1 cellular context compared by ENCODE assay signal in genomic region chr3:14210843-14211594, GRCh38.
TF ChIP-seq lines count a peak whose summit lies in the region.

No MANE protein-coding gene starts in this region.

TF ChIP-seq in IMR-90, 13 proteins besides CTCF, POLR2A, EP300 and RAD21 (continued from another document):
- TF ChIP-seq SMC3 (IDR thresholded peaks at IDR 0.05; ENCODE audit: low read depth, low read length): no peak
